In genomic region chr7:28078036-28078901, GRCh38 we compare ENCODE assay signal across 8 cellular contexts.
DNase-seq lines count a peak whose midpoint lies in the region; ATAC-seq and TF ChIP-seq lines count a peak whose summit lies in the region.

No MANE protein-coding gene starts in this region.

- H3K4me3 Mint-ChIP-seq in activated naive CD8-positive, alpha-beta T cell treated with anti-CD3 and anti-CD28 coated beads for 36 hours, result no peak overlapping the region

- no peaks in the 10 kb centered on the region for H3K79me2 ChIP-seq in hepatocyte

- H3K27me3 ChIP-seq in hepatocyte, result no peaks in the 10 kb centered on the region

- DNase-seq in DMS53 (lab: John Stamatoyannopoulos, UW) (peak; percentile 79), HT1080 (ENCODE audit: low read depth) (peak; percentile 36), RWPE1 (ENCODE audit: low spot score) (peak; percentile 34), hepatocyte (ENCODE audit: low spot score) (peak; percentile 53)
- peak; percentile 33 for DNase-seq in activated naive CD8-positive, alpha-beta T cell treated with anti-CD3 and anti-CD28 coated beads for 36 hours
- DNase-seq in stimulated activated CD4-positive, alpha-beta T cell treated with anti-CD3 and anti-CD28 coated beads, Interleukin-1b, Interleukin-23, amount 100 ng/mL, for 4 hours (ENCODE audit: low read depth in 2 of 2), result peak; percentile 29 to 30

- peaks cover 6% of the 10 kb centered on the region for H3K4me1 Mint-ChIP-seq in activated naive CD8-positive, alpha-beta T cell treated with anti-CD3 and anti-CD28 coated beads for 36 hours

- WGBS in hepatocyte (ENCODE audit: low lambda C conversion rate, missing lambda C conversion rate), result 38% methylated on average over 7 of the region's 7 CpGs

- no peaks in the 10 kb centered on the region for H3K9me3 Mint-ChIP-seq in activated naive CD8-positive, alpha-beta T cell treated with anti-CD3 and anti-CD28 coated beads for 36 hours

- no peak overlapping the region for H3K4me2 ChIP-seq in hepatocyte

- no peaks in the 10 kb centered on the region for H3K9me2 ChIP-seq in hepatocyte (replicated peaks; ENCODE audit: insufficient read depth)

- H3K36me3 ChIP-seq in hepatocyte (replicated peaks; ENCODE audit: insufficient read depth, low read depth), result no peaks in the 10 kb centered on the region

- no peaks in the 10 kb centered on the region for H3K36me3 Mint-ChIP-seq in activated naive CD8-positive, alpha-beta T cell treated with anti-CD3 and anti-CD28 coated beads for 36 hours

- H2AFZ ChIP-seq in hepatocyte, result no peak overlapping the region

- no peak overlapping the region for H3K4me3 ChIP-seq in hepatocyte

- CTCF ChIA-PET in RWPE1 (lab: Yijun Ruan, JAX), result interaction anchor here (0.5 to 1.4 kb wide), 12 partner anchors 9 to 722 kb away, joined by 3 to 8 read pairs (median 3); no protein-coding TSS in a partner anchor

- no peak overlapping the region for H3K27ac Mint-ChIP-seq in activated naive CD8-positive, alpha-beta T cell treated with anti-CD3 and anti-CD28 coated beads for 36 hours

- POLR2A ChIA-PET in RWPE1 (lab: Yijun Ruan, JAX; ENCODE audit: low non-redundant PET), result no interaction called here

- H3K27ac ChIP-seq in RWPE1, result no peak overlapping the region
- no peak overlapping the region for H3K27ac ChIP-seq in hepatocyte

- H3K4me1 ChIP-seq in hepatocyte (ENCODE audit: insufficient read depth), result peaks cover 10% of the 10 kb centered on the region

- TF ChIP-seq CTCF in RWPE1 (conservative IDR thresholded peaks at IDR 0.05; ENCODE audit: low read depth), result peak; percentile 100
- TF ChIP-seq CTCF in hepatocyte (IDR thresholded peaks at IDR 0.05; ENCODE audit: poor library complexity), result peak; percentile 97

- ATAC-seq in HG03442 (IDR thresholded peaks at IDR 0.05; ENCODE audit: unreplicated experiment) (no peak), HG02852 (IDR thresholded peaks at IDR 0.05; ENCODE audit: unreplicated experiment) (no peak)

- peaks cover 20% of the 10 kb centered on the region for H3K27me3 Mint-ChIP-seq in activated naive CD8-positive, alpha-beta T cell treated with anti-CD3 and anti-CD28 coated beads for 36 hours

- H4K20me1 ChIP-seq in hepatocyte (ENCODE audit: insufficient read depth, poor library complexity, severe bottlenecking), result no peaks in the 10 kb centered on the region

- no peaks in the 10 kb centered on the region for H3K9me3 ChIP-seq in hepatocyte (ENCODE audit: low read depth)
